Comparison of ENCODE assay signal across 24 cellular contexts in the genomic region with DNA sequence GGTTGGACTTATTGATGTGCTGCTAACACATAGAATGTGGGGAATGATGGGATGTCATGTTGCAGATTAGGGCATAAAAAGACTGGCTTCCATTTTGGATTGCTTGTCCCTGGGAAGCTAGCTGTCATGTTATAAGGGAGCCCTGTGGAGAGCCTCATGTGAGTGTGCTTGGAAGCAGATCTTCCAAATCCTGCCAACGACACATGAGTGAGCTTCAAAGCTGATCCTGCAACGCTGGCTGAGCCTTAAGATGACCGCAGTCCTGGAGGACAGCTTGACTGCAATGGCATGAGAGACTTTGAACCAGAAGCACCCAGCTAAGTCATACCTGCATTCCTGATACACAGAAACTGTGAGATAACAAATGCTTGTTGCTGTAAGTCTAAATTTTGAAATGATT.
DNase-seq lines count a peak whose midpoint lies in the region; ATAC-seq, FAIRE-seq and TF ChIP-seq lines count a peak whose summit lies in the region.
"Had no signal": no experiment of that assay in that cellular context is flagged by ENCODE, and none has a peak within 500 bp of the region (broad histone marks: within the 10 kb centered on the region; RNA-seq: fewer than 3 reads in every experiment).

No MANE protein-coding gene starts in this region.

- no peak overlapping the region for H3K4me3 ChIP-seq in psoas muscle
- H3K4me3 ChIP-seq: BLaER1 had no signal

- intact Hi-C loops in psoas muscle (cut with DNase I) = no loop called here

- TF ChIP-seq CTCF in psoas muscle (IDR thresholded peaks at IDR 0.05) = no peak

- no peak for FAIRE-seq in HTR-8/SVneo (lab: Jason Lieb, UNC)
- FAIRE-seq: A204.1, G401.6, GM12891, GM19239 had no signal

- no peak overlapping the region for H3K27ac ChIP-seq in psoas muscle
- H3K27ac ChIP-seq: BLaER1 had no signal

- no peaks in the 10 kb centered on the region for H3K27me3 ChIP-seq in psoas muscle (ENCODE audit: insufficient read depth in 3 of 3, low read length in 2 of 3)
- H3K27me3 ChIP-seq: BE2C, BLaER1 had no signal

- H3K4me1 ChIP-seq in psoas muscle = peaks cover 32% of the 10 kb centered on the region
- H3K4me1 ChIP-seq: BLaER1 had no signal

- no peaks in the 10 kb centered on the region for H3K9me3 ChIP-seq in psoas muscle
- H3K9me3 ChIP-seq: BE2C, BLaER1 had no signal

- WGBS in psoas muscle, 3 donors = 28 to 58% (median 36%) methylated on average over 3 of the region's 3 CpGs

- peak in 3 of 4 donors; percentile 50 to 65 (median 63) for ATAC-seq in psoas muscle

- H3K36me3 ChIP-seq in psoas muscle (ENCODE audit: insufficient read depth in 1 of 2, low read depth in 1 of 2) = no peaks in the 10 kb centered on the region
- H3K36me3 ChIP-seq: BE2C, BLaER1 had no signal

- DNase-seq in cerebellar cortex (ENCODE audit: low spot score) (peak; percentile 50), psoas muscle (no peak), dedifferentiated amniotic fluid mesenchymal stem cell (ENCODE audit: extremely low spot score) (no peak), HTR-8/SVneo (ENCODE audit: insufficient read length, low spot score) (no peak), GM19240 (ENCODE audit: insufficient read length, low spot score) (no peak)
- DNase-seq: 8988T; ACHN; BE2C; CD4-positive, alpha-beta memory T cell; CD4-positive, CD25-positive, alpha-beta regulatory T cell; CD8-positive, alpha-beta memory T cell; COR-L47; DMS 273 treated with DMSO at 0.1 percent for 48 hours; DMS153; DMS53; DMS79; DND-41; EL; GF-D8 had no signal
